Comparison of ENCODE assay signal across 24 cellular contexts in genomic region chr4:167101035-167101434, GRCh38.
"Had no signal": no experiment of that assay in that cellular context is flagged by ENCODE, and none has a peak within 500 bp of the region (broad histone marks: within the 10 kb centered on the region; RNA-seq: fewer than 3 reads in every experiment).

No MANE protein-coding gene starts in this region.

- H3K4me3 ChIP-seq: cardiac muscle cell had no signal

- H3K36me3 ChIP-seq: brain microvascular endothelial cell, cardiac muscle cell, WERI-Rb-1 had no signal

- H3K27me3 Mint-ChIP-seq: activated CD4-positive, alpha-beta memory T cell treated with anti-CD3 and anti-CD28 coated beads, Interleukin-2, amount 10 ng/mL, durations not matched to agents 7 days and 5 days; activated CD4-positive, alpha-beta T cell treated with anti-CD3 and anti-CD28 coated beads for 36 hours; activated naive CD8-positive, alpha-beta T cell; activated T-helper 17 cell treated with anti-CD3 and anti-CD28 coated beads, Interleukin-2, amount 50 U/mL, for 72 hours; T-helper 17 cell had no signal

- H3K4me3 Mint-ChIP-seq: activated CD4-positive, alpha-beta memory T cell treated with anti-CD3 and anti-CD28 coated beads, Interleukin-2, amount 10 ng/mL, durations not matched to agents 7 days and 5 days; activated CD4-positive, alpha-beta T cell treated with anti-CD3 and anti-CD28 coated beads for 36 hours; activated naive CD4-positive, alpha-beta T cell treated with anti-CD3 and anti-CD28 coated beads for 36 hours; activated naive CD8-positive, alpha-beta T cell; activated T-helper 17 cell treated with anti-CD3 and anti-CD28 coated beads, Interleukin-2, amount 50 U/mL, for 72 hours; T-helper 17 cell had no signal

- DNase-seq: activated CD4-positive, alpha-beta memory T cell treated with anti-CD3 and anti-CD28 coated beads, Interleukin-2, amount 10 ng/mL, durations not matched to agents 7 days and 5 days; activated CD4-positive, alpha-beta T cell treated with anti-CD3 and anti-CD28 coated beads for 36 hours; activated CD4-positive, alpha-beta T cell treated with anti-CD3 and anti-CD28 coated beads, Interleukin-2, amount 50 U/mL, for 1 hour; activated gamma-delta T cell; activated naive CD4-positive, alpha-beta T cell treated with anti-CD3 and anti-CD28 coated beads for 36 hours; activated T-cell treated with anti-CD3 and anti-CD28 coated beads for 4 hours; activated T-cell treated with anti-CD3 and anti-CD28 coated beads, Interleukin-2, amount 50 U/mL, for 48 hours; amygdala; brain microvascular endothelial cell; KG1; NCI-H1092; NCI-H1417 treated with DMSO at 0.1 percent for 48 hours; NCI-H1694; NCI-H2029; NCI-H345; NCI-H510A; NCI-H526 treated with DMSO at 0.1 percent for 48 hours; PC-3; SHP77 treated with DMSO at 0.1 percent for 48 hours; T-helper 17 cell; WERI-Rb-1 had no signal

- H3K36me3 Mint-ChIP-seq: activated naive CD8-positive, alpha-beta T cell had no signal

- H3K4me1 Mint-ChIP-seq: activated CD4-positive, alpha-beta memory T cell treated with anti-CD3 and anti-CD28 coated beads, Interleukin-2, amount 10 ng/mL, durations not matched to agents 7 days and 5 days; activated CD4-positive, alpha-beta T cell treated with anti-CD3 and anti-CD28 coated beads for 36 hours; activated T-helper 17 cell treated with anti-CD3 and anti-CD28 coated beads, Interleukin-2, amount 50 U/mL, for 72 hours; T-helper 17 cell had no signal

- H3K27me3 ChIP-seq: brain microvascular endothelial cell, cardiac muscle cell had no signal

- ATAC-seq: activated CD4-positive, alpha-beta T cell treated with anti-CD3 and anti-CD28 coated beads for 36 hours; activated T-helper 17 cell treated with anti-CD3 and anti-CD28 coated beads, Interleukin-2, amount 50 U/mL, for 72 hours; T-helper 17 cell had no signal

- H3K27ac ChIP-seq: brain microvascular endothelial cell, cardiac muscle cell, WERI-Rb-1 had no signal

- H3K9me3 Mint-ChIP-seq: activated CD4-positive, alpha-beta memory T cell treated with anti-CD3 and anti-CD28 coated beads, Interleukin-2, amount 10 ng/mL, durations not matched to agents 7 days and 5 days had no signal

- H3K27ac Mint-ChIP-seq: activated CD4-positive, alpha-beta memory T cell treated with anti-CD3 and anti-CD28 coated beads, Interleukin-2, amount 10 ng/mL, durations not matched to agents 7 days and 5 days; activated CD4-positive, alpha-beta T cell treated with anti-CD3 and anti-CD28 coated beads for 36 hours; activated naive CD4-positive, alpha-beta T cell treated with anti-CD3 and anti-CD28 coated beads for 36 hours; activated naive CD8-positive, alpha-beta T cell; activated T-helper 17 cell treated with anti-CD3 and anti-CD28 coated beads, Interleukin-2, amount 50 U/mL, for 72 hours; T-helper 17 cell had no signal
